In the genomic region with DNA sequence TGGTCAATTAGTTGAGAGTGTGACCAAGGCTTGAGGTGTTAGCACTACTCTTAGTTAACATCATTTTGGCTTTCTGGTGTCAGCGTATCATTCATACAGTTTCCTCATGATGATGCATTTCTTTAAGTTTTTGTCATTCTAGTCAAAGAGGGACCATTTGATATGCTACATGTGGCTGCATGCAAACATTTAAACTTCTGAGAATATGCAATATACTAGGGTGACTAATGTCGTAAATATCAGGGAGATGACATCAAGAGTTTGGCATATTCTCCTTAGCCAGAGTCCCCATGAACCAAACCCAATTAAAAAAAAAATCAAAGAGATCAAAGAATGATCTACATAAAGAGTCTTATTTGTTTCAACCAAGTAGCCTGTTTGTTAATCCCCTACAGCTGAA, we compare ENCODE assay signal across 17 cellular contexts.
DNase-seq lines count a peak whose midpoint lies in the region; ATAC-seq and TF ChIP-seq lines count a peak whose summit lies in the region.
"Had no signal": no experiment of that assay in that cellular context is flagged by ENCODE, and none has a peak within 500 bp of the region (broad histone marks: within the 10 kb centered on the region; RNA-seq: fewer than 3 reads in every experiment).

No MANE protein-coding gene starts in this region.

- DNase-seq in ELR (ENCODE audit: low read depth) (peak; percentile 31), PC-3 (peak; percentile 25), foreskin keratinocyte (peak; percentile 35 to 61), NCI-H2171 treated with DMSO at 0.1 percent for 48 hours (lab: John Stamatoyannopoulos, UW) (no peak)
- DNase-seq: ACHN; BE2C; C1 segment of cervical spinal cord; Caco-2; CD4-positive, CD25-positive, alpha-beta regulatory T cell; CD8-positive, alpha-beta memory T cell; GF-D8; IMR-90 had no signal

- H3K9ac ChIP-seq in PC-3 (ENCODE audit: low read length) = no peak overlapping the region

- H3K27me3 ChIP-seq in PC-3 (ENCODE audit: low read length) (no peaks in the 10 kb centered on the region), foreskin keratinocyte (no peaks in the 10 kb centered on the region)
- H3K27me3 ChIP-seq: BE2C had no signal

- no peak overlapping the region for H3K4me3 ChIP-seq in PC-3 (ENCODE audit: low read length)
- H3K4me3 ChIP-seq: HAP-1, K562 had no signal

- intact Hi-C loops in PC-3 (cut with micrococcal nuclease) = no loop called here

- no peak overlapping the region for H3K4me2 ChIP-seq in PC-3 (ENCODE audit: low read length)

- no peaks in the 10 kb centered on the region for H4K20me1 ChIP-seq in PC-3 (ENCODE audit: low read length)

- peak; percentile 57 for ATAC-seq in PC-3
- peak; percentile 21 for ATAC-seq in foreskin keratinocyte
- ATAC-seq in GM21360 (IDR thresholded peaks at IDR 0.05; ENCODE audit: unreplicated experiment) = no peak
- no peak for ATAC-seq in HG03378 (IDR thresholded peaks at IDR 0.05; ENCODE audit: unreplicated experiment)
- ATAC-seq: K562 had no signal

- no peaks in the 10 kb centered on the region for H3K4me1 ChIP-seq in PC-3 (ENCODE audit: insufficient read depth, low read length)
- H3K4me1 ChIP-seq in foreskin keratinocyte = no peaks in the 10 kb centered on the region
- H3K4me1 ChIP-seq: BE2C, Caco-2 had no signal

- no peaks in the 10 kb centered on the region for H3K79me2 ChIP-seq in PC-3 (ENCODE audit: low read length)

- POLR2A ChIA-PET in PC-3 (lab: Charles Lee; ENCODE audit: unreplicated experiment) = no interaction called here

- no peak for TF ChIP-seq CTCF in PC-3 (conservative IDR thresholded peaks at IDR 0.05; ENCODE audit: low read depth, low read length)
- no peak for TF ChIP-seq CTCF in foreskin keratinocyte (conservative IDR thresholded peaks at IDR 0.05)

- CTCF ChIA-PET in PC-3 (lab: Charles Lee) = no interaction called here

- no peaks in the 10 kb centered on the region for H3K9me3 ChIP-seq in PC-3 (ENCODE audit: low read length)
- H3K9me3 ChIP-seq: BE2C, Caco-2, HAP-1 had no signal

- no TSS peak for BruUV-seq in PC-3 (replicated peaks; lab: Mats Ljungman, UMichigan)

- no peaks in the 10 kb centered on the region for H3K36me3 ChIP-seq in PC-3 (ENCODE audit: low read depth, low read length)
- H3K36me3 ChIP-seq: BE2C, HAP-1 had no signal

- no peak overlapping the region for H2AFZ ChIP-seq in PC-3 (ENCODE audit: low read length)

- H3K27ac ChIP-seq in PC-3 (ENCODE audit: low read length) = no peak overlapping the region
- H3K27ac ChIP-seq in foreskin keratinocyte = no peak overlapping the region
- H3K27ac ChIP-seq: HL-60 had no signal

- H3F3A ChIP-seq in PC-3 (ENCODE audit: low read length, unreplicated experiment) = no peaks in the 10 kb centered on the region

- H3K9me2 ChIP-seq in PC-3 (replicated peaks; ENCODE audit: low read length) = no peaks in the 10 kb centered on the region

Comparison
In these comparisons a context has a peak if more than half of its experiments do, and no peak if none do; other contexts are left out.
1. ATAC-seq: peak in PC-3 (single experiment) and foreskin keratinocyte (single experiment); none in GM21360 (single experiment) and HG03378 (single experiment).